Comparison of ENCODE assay signal across 26 cellular contexts in the genomic region with DNA sequence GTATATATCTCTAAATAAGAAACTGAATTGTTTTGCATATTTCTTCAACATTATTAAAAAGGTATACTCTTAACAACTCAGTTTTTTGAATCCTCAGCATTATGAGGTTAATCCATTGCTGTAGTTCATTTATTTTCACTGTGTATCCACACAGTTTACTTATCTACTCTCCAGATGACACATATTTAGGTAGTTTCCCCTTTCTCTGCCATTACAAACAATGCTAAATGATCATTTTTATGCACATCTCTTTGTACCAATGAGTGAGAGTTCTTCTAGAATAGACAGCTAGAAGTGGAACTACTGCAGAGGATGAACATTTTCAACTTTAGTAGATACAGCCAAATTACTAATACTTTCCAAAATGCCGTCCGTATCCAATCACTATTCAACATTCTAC.
"Had no signal": no experiment of that assay in that cellular context is flagged by ENCODE, and none has a peak within 500 bp of the region (broad histone marks: within the 10 kb centered on the region; RNA-seq: fewer than 3 reads in every experiment).

No MANE protein-coding gene starts in this region.

- H3K27me3 ChIP-seq: heart left ventricle, sigmoid colon, stomach, transverse colon had no signal

- H3K4me1 ChIP-seq: prostate gland had no signal

- H3K9me3 Mint-ChIP-seq: naive B cell, nephron had no signal

- H3K27me3 Mint-ChIP-seq: naive B cell had no signal

- FAIRE-seq: endothelial cell of umbilical vein, frontal cortex had no signal

- ATAC-seq: heart left ventricle, left colon, left ventricle myocardium superior had no signal

- H2AFZ ChIP-seq: parathyroid adenoma had no signal

- H3K4me3 ChIP-seq: coronary artery, heart left ventricle, lung, prostate gland, sigmoid colon, skin epidermis, stomach, thoracic aorta, transverse colon had no signal

- H3K27ac ChIP-seq: coronary artery, heart left ventricle, parathyroid adenoma, prostate gland, sigmoid colon, skin epidermis, stomach, thoracic aorta, transverse colon had no signal

- H3K4me3 Mint-ChIP-seq: endodermal cell, nephron had no signal

- DNase-seq: effector CD4-positive, alpha-beta T cell; endodermal cell; erythroblast; heart left ventricle; hippocampal formation; left colon; left ventricle myocardium superior; mesendoderm; naive B cell; retina; sigmoid colon; stimulated activated CD4-positive, alpha-beta T cell treated with anti-CD3 and anti-CD28 coated beads, Interleukin-2, amount 100 ng/mL, for 24 hours; stimulated activated CD4-positive, alpha-beta T cell treated with anti-CD3 and anti-CD28 coated beads, Interleukin-4, amount 100 ng/mL, for 4 hours; stimulated activated naive CD4-positive, alpha-beta T cell; stomach; substantia nigra; transverse colon had no signal

- H3K9ac ChIP-seq: parathyroid adenoma had no signal

- H3K36me3 ChIP-seq: prostate gland, transverse colon had no signal

- H3K9me3 ChIP-seq: prostate gland, sigmoid colon, stomach, thoracic aorta, transverse colon had no signal
